Comparison of ENCODE assay signal across 1 cellular context in the genomic region with DNA sequence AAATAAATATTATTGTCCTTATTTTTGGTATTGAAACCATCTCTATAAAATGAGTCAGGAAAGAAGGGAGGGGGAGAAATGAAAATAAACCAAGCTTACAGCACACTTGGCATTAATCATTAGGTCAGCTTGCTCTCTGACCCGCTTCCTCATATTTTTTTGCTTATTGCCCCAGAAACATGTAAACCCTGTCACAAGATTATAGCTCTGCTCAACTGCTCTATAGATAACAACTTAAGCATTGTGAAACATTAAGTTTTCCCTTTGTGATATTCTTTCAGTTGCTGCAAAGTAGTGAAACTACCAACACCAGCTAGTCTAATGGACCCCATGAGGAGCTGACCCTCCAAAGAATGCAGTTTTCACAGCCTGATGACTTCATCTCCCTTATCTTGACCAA.
TF ChIP-seq lines count a peak whose summit lies in the region.

No MANE protein-coding gene starts in this region.

TF ChIP-seq in H1, 55 proteins besides CTCF, POLR2A, EP300 and RAD21:
- no peak for TF ChIP-seq ASH2L (IDR thresholded peaks at IDR 0.05; ENCODE audit: low read length)
- TF ChIP-seq RNF2 (IDR thresholded peaks at IDR 0.05; ENCODE audit: borderline replicate concordance, low read depth, low read length, missing control alignments, poor library complexity, severe bottlenecking): no peak
- TF ChIP-seq, protein P1, sequence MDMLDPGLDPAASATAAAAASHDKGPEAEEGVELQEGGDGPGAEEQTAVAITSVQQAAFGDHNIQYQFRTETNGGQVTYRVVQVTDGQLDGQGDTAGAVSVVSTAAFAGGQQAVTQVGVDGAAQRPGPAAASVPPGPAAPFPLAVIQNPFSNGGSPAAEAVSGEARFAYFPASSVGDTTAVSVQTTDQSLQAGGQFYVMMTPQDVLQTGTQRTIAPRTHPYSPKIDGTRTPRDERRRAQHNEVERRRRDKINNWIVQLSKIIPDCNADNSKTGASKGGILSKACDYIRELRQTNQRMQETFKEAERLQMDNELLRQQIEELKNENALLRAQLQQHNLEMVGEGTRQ (IDR thresholded peaks at IDR 0.05; ENCODE audit: low read length): no peak
- no peak for TF ChIP-seq EZH2 (IDR thresholded peaks at IDR 0.05; ENCODE audit: low read depth, low read length, severe bottlenecking)
- no peak for TF ChIP-seq SAP30 (IDR thresholded peaks at IDR 0.05; ENCODE audit: insufficient read depth, insufficient replicate concordance, low read length)
- TF ChIP-seq GTF2F1 (IDR thresholded peaks at IDR 0.05; ENCODE audit: borderline replicate concordance, low read depth, low read length): no peak
- no peak for TF ChIP-seq BCL11A (IDR thresholded peaks at IDR 0.05; ENCODE audit: low read depth in 2 of 2, low read length in 2 of 2)
- TF ChIP-seq BACH1 (IDR thresholded peaks at IDR 0.05; ENCODE audit: low read length): no peak
- no peak for TF ChIP-seq TCF12 (IDR thresholded peaks at IDR 0.05; ENCODE audit: low read depth, low read length)
- TF ChIP-seq SRF (IDR thresholded peaks at IDR 0.05; ENCODE audit: low read depth, low read length): no peak
- no peak for TF ChIP-seq CHD1 (IDR thresholded peaks at IDR 0.05; ENCODE audit: low read depth, low read length)
- TF ChIP-seq, protein P2, sequence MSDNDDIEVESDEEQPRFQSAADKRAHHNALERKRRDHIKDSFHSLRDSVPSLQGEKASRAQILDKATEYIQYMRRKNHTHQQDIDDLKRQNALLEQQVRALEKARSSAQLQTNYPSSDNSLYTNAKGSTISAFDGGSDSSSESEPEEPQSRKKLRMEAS (IDR thresholded peaks at IDR 0.05): no peak
- no peak for TF ChIP-seq RFX5 (IDR thresholded peaks at IDR 0.05; ENCODE audit: borderline replicate concordance, low read depth, low read length)
- TF ChIP-seq CTBP2 (IDR thresholded peaks at IDR 0.05; ENCODE audit: borderline replicate concordance, insufficient read depth, insufficient read length, low read length): no peak
- TF ChIP-seq ZNF274 (IDR thresholded peaks at IDR 0.05; ENCODE audit: borderline replicate concordance, extremely low read depth, low read length): no peak
- no peak for TF ChIP-seq YY1 (IDR thresholded peaks at IDR 0.05; ENCODE audit: low read depth, low read length)
- no peak for TF ChIP-seq KDM1A (IDR thresholded peaks at IDR 0.05; ENCODE audit: borderline replicate concordance, low read length)
- TF ChIP-seq ATF2 (IDR thresholded peaks at IDR 0.05; ENCODE audit: low read length): no peak
- no peak for TF ChIP-seq CHD2 (IDR thresholded peaks at IDR 0.05; ENCODE audit: low read length)
- no peak for TF ChIP-seq PHF8 (conservative IDR thresholded peaks at IDR 0.05; ENCODE audit: low read depth, low read length)
